In the genomic region with DNA sequence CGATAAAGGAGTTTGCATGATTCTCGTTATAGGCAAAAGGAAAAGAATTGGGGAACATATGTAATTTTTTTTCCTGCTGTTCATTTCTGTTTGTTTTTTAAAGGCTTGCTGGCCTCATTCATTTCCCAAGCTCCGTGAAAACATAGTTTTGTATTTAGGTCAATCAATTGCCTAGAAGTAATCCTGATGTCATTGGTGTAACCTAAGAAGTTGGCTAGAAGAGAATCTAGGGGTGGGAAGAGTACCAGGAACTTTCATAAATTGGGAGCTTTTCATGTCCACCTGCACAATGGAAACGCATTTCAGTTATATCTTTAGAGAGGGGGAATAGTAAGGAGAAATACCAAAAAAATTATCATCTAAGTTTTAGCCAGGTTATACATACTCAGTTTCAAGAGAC, we compare ENCODE assay signal across 1 cellular context.
TF ChIP-seq lines count a peak whose summit lies in the region.

No MANE protein-coding gene starts in this region.

TF ChIP-seq in GM23338, 12 proteins besides CTCF, POLR2A, EP300 and RAD21 (continued from another document):
- TF ChIP-seq, protein P1, sequence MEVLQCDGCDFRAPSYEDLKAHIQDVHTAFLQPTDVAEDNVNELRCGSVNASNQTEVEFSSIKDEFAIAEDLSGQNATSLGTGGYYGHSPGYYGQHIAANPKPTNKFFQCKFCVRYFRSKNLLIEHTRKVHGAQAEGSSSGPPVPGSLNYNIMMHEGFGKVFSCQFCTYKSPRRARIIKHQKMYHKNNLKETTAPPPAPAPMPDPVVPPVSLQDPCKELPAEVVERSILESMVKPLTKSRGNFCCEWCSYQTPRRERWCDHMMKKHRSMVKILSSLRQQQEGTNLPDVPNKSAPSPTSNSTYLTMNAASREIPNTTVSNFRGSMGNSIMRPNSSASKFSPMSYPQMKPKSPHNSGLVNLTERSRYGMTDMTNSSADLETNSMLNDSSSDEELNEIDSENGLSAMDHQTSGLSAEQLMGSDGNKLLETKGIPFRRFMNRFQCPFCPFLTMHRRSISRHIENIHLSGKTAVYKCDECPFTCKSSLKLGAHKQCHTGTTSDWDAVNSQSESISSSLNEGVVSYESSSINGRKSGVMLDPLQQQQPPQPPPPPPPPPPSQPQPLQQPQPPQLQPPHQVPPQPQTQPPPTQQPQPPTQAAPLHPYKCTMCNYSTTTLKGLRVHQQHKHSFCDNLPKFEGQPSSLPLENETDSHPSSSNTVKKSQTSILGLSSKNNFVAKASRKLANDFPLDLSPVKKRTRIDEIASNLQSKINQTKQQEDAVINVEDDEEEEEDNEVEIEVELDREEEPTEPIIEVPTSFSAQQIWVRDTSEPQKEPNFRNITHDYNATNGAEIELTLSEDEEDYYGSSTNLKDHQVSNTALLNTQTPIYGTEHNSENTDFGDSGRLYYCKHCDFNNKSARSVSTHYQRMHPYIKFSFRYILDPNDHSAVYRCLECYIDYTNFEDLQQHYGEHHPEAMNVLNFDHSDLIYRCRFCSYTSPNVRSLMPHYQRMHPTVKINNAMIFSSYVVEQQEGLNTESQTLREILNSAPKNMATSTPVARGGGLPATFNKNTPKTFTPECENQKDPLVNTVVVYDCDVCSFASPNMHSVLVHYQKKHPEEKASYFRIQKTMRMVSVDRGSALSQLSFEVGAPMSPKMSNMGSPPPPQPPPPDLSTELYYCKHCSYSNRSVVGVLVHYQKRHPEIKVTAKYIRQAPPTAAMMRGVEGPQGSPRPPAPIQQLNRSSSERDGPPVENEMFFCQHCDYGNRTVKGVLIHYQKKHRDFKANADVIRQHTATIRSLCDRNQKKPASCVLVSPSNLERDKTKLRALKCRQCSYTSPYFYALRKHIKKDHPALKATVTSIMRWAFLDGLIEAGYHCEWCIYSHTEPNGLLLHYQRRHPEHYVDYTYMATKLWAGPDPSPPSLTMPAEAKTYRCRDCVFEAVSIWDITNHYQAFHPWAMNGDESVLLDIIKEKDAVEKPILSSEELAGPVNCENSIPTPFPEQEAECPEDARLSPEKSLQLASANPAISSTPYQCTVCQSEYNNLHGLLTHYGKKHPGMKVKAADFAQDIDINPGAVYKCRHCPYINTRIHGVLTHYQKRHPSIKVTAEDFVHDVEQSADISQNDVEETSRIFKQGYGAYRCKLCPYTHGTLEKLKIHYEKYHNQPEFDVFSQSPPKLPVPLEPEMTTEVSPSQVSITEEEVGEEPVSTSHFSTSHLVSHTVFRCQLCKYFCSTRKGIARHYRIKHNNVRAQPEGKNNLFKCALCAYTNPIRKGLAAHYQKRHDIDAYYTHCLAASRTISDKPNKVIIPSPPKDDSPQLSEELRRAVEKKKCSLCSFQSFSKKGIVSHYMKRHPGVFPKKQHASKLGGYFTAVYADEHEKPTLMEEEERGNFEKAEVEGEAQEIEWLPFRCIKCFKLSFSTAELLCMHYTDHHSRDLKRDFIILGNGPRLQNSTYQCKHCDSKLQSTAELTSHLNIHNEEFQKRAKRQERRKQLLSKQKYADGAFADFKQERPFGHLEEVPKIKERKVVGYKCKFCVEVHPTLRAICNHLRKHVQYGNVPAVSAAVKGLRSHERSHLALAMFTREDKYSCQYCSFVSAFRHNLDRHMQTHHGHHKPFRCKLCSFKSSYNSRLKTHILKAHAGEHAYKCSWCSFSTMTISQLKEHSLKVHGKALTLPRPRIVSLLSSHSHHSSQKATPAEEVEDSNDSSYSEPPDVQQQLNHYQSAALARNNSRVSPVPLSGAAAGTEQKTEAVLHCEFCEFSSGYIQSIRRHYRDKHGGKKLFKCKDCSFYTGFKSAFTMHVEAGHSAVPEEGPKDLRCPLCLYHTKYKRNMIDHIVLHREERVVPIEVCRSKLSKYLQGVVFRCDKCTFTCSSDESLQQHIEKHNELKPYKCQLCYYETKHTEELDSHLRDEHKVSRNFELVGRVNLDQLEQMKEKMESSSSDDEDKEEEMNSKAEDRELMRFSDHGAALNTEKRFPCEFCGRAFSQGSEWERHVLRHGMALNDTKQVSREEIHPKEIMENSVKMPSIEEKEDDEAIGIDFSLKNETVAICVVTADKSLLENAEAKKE (CRISPR knock-in tag; IDR thresholded peaks at IDR 0.05), result no peak
- TF ChIP-seq NANOG (IDR thresholded peaks at IDR 0.05; ENCODE audit: borderline replicate concordance) (no peak), CREB1 (CRISPR knock-in tag; IDR thresholded peaks at IDR 0.05; ENCODE audit: low read depth) (no peak), POLR2AphosphoS5 (IDR thresholded peaks at IDR 0.05; ENCODE audit: low read depth) (no peak)
